ENCODE assay signal across 8 cellular contexts in the genomic region with DNA sequence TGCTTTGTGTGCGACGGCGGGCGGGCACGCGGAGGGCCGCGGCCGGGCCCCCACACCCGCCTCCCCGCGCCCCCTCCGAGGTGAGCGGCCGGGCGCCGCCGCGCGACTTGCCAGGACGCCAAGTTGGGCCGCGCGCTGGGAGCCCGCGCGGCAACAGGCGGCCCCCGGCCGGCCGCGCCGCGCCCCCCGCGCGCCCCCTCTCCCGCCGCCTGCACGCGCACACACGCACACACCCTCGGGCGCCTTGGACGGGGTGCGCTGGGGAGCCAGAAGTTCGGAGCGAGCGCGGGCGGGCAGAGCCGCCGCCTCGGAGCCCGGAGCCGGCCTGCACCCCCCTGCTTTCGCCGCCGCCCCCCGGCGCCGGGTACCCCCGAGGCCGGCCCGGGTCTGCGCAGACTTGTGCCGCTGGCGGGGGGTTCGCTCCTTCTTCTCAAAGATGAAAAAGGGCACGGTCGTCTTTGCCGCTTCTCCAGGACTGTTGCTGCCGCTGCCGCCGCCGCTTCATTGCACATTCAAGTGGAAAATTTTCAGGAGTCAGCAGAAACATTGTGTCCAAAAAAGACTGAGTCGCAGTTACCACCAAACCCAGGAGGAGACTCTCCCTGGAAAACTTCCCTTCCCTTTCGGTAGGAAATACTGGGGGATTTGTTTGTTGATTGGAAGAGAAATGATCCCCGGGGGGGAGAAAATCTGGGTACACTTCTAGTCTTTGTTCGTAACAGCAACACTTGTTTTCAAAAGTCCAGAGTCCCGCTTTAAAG. TPM values are rescaled to one million over a fixed set of nuclear protein-coding genes. Genes with fewer than 3 reads are reported as not detected.
DNase-seq lines count a peak whose midpoint lies in the region; ATAC-seq and TF ChIP-seq lines count a peak whose summit lies in the region.

No MANE protein-coding gene starts in this region.

- H4K8ac ChIP-seq in trophoblast cell (ENCODE audit: low read depth, low read length): peak overlapping the region; percentile 70

- no peaks in the 10 kb centered on the region for H3K27me3 ChIP-seq in KMS-11 (ENCODE audit: insufficient read depth, low read depth)
- H3K27me3 ChIP-seq in heart left ventricle: peaks cover 0 to 44% (median 0%) of the 10 kb centered on the region in 9 donors
- no peaks in the 10 kb centered on the region for H3K27me3 ChIP-seq in trophoblast cell (ENCODE audit: insufficient read depth, low read length)

- H3K4ac ChIP-seq in trophoblast cell (ENCODE audit: low read depth, low read length): peak overlapping the region; percentile 100

- H3K9me3 Mint-ChIP-seq in activated naive CD4-positive, alpha-beta T cell treated with anti-CD3 and anti-CD28 coated beads, Interleukin-2, amount 50 U/mL, for 24 hours: peaks cover 10% of the 10 kb centered on the region

- H3K36me3 ChIP-seq in ES-I3 (ENCODE audit: insufficient read depth, low read length): no peaks in the 10 kb centered on the region
- no peaks in the 10 kb centered on the region for H3K36me3 ChIP-seq in KMS-11 (ENCODE audit: insufficient read depth)
- no peaks in the 10 kb centered on the region for H3K36me3 ChIP-seq in heart left ventricle
- H3K36me3 ChIP-seq in trophoblast cell (ENCODE audit: control insufficient read depth in 1 of 2, insufficient read depth in 2 of 2, low read length in 2 of 2): no peaks in the 10 kb centered on the region

- peak overlapping the region; percentile 89 for H2BK120ac ChIP-seq in trophoblast cell (ENCODE audit: insufficient read depth, low read length, poor library complexity)

- H2BK5ac ChIP-seq in trophoblast cell (ENCODE audit: low read depth, low read length, poor library complexity): peak overlapping the region; percentile 100

- WGBS in heart left ventricle, 4 donors: 0 to 3% (median 2%) methylated on average over 11 to 81 of the region's 81 CpGs
- no CpG with 5 or more reads among the region's 81 CpGs for WGBS in trophoblast cell (ENCODE audit: extremely low coverage, insufficient coverage, insufficient read length)

- H3K36me3 Mint-ChIP-seq in activated naive CD4-positive, alpha-beta T cell treated with anti-CD3 and anti-CD28 coated beads, Interleukin-2, amount 50 U/mL, for 24 hours: peaks cover 6% of the 10 kb centered on the region

- peaks cover 58% of the 10 kb centered on the region for H3K27me3 Mint-ChIP-seq in activated naive CD4-positive, alpha-beta T cell treated with anti-CD3 and anti-CD28 coated beads, Interleukin-2, amount 50 U/mL, for 24 hours

- peak overlapping the region; percentile 86 for H3K14ac ChIP-seq in trophoblast cell (ENCODE audit: low read length)

- ATAC-seq in heart left ventricle (peak in 2 of 4 donors; percentile 2 to 6), GM18868 (IDR thresholded peaks at IDR 0.05; ENCODE audit: unreplicated experiment) (no peak)

- H3K9me3 ChIP-seq in ES-I3 (ENCODE audit: control insufficient read depth, insufficient read depth, low read length) (no peaks in the 10 kb centered on the region), heart left ventricle (no peaks in the 10 kb centered on the region), trophoblast cell (ENCODE audit: insufficient read depth, low read depth, low read length) (peaks cover 2% of the 10 kb centered on the region)

- peak overlapping the region; percentile 83 for H4K12ac ChIP-seq in trophoblast cell (ENCODE audit: low read depth, low read length)

- peak overlapping the region; percentile 73 for H3K27ac ChIP-seq in KMS-11
- peak overlapping the region; percentile 84 to 98 (median 96) for H3K27ac ChIP-seq in heart left ventricle
- H3K27ac ChIP-seq in trophoblast cell (ENCODE audit: low read depth, low read length): peak overlapping the region; percentile 99

- H3K9ac ChIP-seq in ES-I3 (ENCODE audit: low read depth, low read length): peak overlapping the region; percentile 82
- peak overlapping the region; percentile 94 for H3K9ac ChIP-seq in KMS-11
- peak overlapping the region; percentile 99 for H3K9ac ChIP-seq in trophoblast cell (ENCODE audit: low read length)

- H3K27ac Mint-ChIP-seq in activated naive CD4-positive, alpha-beta T cell treated with anti-CD3 and anti-CD28 coated beads, Interleukin-2, amount 50 U/mL, for 24 hours: no peak overlapping the region

- H3K18ac ChIP-seq in trophoblast cell (ENCODE audit: low read length): peak overlapping the region; percentile 86

- H3K23ac ChIP-seq in trophoblast cell (ENCODE audit: low read length): no peak overlapping the region

- intact Hi-C loops in heart left ventricle (cut with DNase I): loop anchor here (2.0 to 10.0 kb wide), 22 partner anchors 18 to 343 kb away; a partner anchor contains a TSS

- DNase-seq in heart left ventricle (peak in 4 of 5 donors; percentile 43 to 68 (median 57)), trophoblast cell (peak in 1 of 2 donors; percentile 57), KG1 (lab: John Stamatoyannopoulos, UW) (no peak)
- no peak for DNase-seq in activated CD8-positive, alpha-beta memory T cell treated with anti-CD3 and anti-CD28 coated beads, Interleukin-2, amount 50 U/mL, for 48 hours

- H3K79me1 ChIP-seq in trophoblast cell (ENCODE audit: low read length): peaks cover 26% of the 10 kb centered on the region

- H3K4me3 ChIP-seq in KMS-11 (IDR thresholded peaks at IDR 0.05; ENCODE audit: insufficient read depth, low read depth, low read length): no peak overlapping the region
- peak overlapping the region; percentile 64 to 92 (median 70) for H3K4me3 ChIP-seq in heart left ventricle
- H3K4me3 ChIP-seq in trophoblast cell (ENCODE audit: low read depth, low read length): peak overlapping the region; percentile 93

- H3K4me1 ChIP-seq in ES-I3 (ENCODE audit: insufficient read depth, low read length): peaks cover 27% of the 10 kb centered on the region
- peaks cover 40% of the 10 kb centered on the region for H3K4me1 ChIP-seq in KMS-11 (ENCODE audit: low read depth, poor library complexity, severe bottlenecking)
- peaks cover 5 to 47% (median 32%) of the 10 kb centered on the region in 12 donors for H3K4me1 ChIP-seq in heart left ventricle
- peaks cover 0 to 7% of the 10 kb centered on the region in 2 experiments for H3K4me1 ChIP-seq in trophoblast cell (ENCODE audit: control insufficient read depth in 1 of 2, insufficient read depth in 2 of 2, low read length in 2 of 2)

- no peak for TF ChIP-seq POLR2A in heart left ventricle (IDR thresholded peaks at IDR 0.05)

- H3K4me2 ChIP-seq in KMS-11: peak overlapping the region; percentile 59
- H3K4me2 ChIP-seq in trophoblast cell (ENCODE audit: low read length): peak overlapping the region; percentile 79

- H2AFZ ChIP-seq in KMS-11 (ENCODE audit: low read depth) (peak overlapping the region; percentile 62), trophoblast cell (ENCODE audit: insufficient read depth, low read length, poor library complexity) (no peak overlapping the region)

- TF ChIP-seq CTCF in KMS-11 (conservative IDR thresholded peaks at IDR 0.05; ENCODE audit: low read depth, low read length): no peak
- no peak for TF ChIP-seq CTCF in heart left ventricle (IDR thresholded peaks at IDR 0.05)

- peak overlapping the region; percentile 72 for H3K4me3 Mint-ChIP-seq in activated naive CD4-positive, alpha-beta T cell treated with anti-CD3 and anti-CD28 coated beads, Interleukin-2, amount 50 U/mL, for 24 hours

- H3K4me1 Mint-ChIP-seq in activated naive CD4-positive, alpha-beta T cell treated with anti-CD3 and anti-CD28 coated beads, Interleukin-2, amount 50 U/mL, for 24 hours: peaks cover 17% of the 10 kb centered on the region

- H3K79me2 ChIP-seq in KMS-11 (ENCODE audit: insufficient read depth, low read depth): peaks cover 51% of the 10 kb centered on the region
- H3K79me2 ChIP-seq in trophoblast cell (ENCODE audit: control insufficient read depth, insufficient read depth, low read length, poor library complexity): peaks cover 21% of the 10 kb centered on the region

- H2BK12ac ChIP-seq in trophoblast cell (ENCODE audit: low read length): peak overlapping the region; percentile 83

- no peak overlapping the region for H2AK5ac ChIP-seq in trophoblast cell (ENCODE audit: low read length)

- peaks cover 15% of the 10 kb centered on the region for H4K20me1 ChIP-seq in KMS-11 (ENCODE audit: insufficient read depth)

- peak overlapping the region; percentile 97 for H4K91ac ChIP-seq in trophoblast cell (ENCODE audit: low read depth, low read length)

RNA-seq across cellular contexts. Expression of a gene that starts 0.9 kb away (rescaled TPM):
- total RNA-seq in heart left ventricle: 100 to 1,000 TPM in 7 of 9 donors, 10 to 100 TPM in 2; 89.8 to 161 (median 116) TPM
- polyA plus RNA-seq in heart left ventricle: 10 to 100 TPM; 14.4 to 88.5 TPM
- 102 and 105 TPM in 2 replicates for polyA plus RNA-seq in trophoblast cell (2013)

Comparison
In these comparisons a context has a peak if more than half of its experiments do, and no peak if none do; other contexts are left out.
1. DNase-seq: peak in heart left ventricle (4 of 5); none in activated CD8-positive, alpha-beta memory T cell treated with anti-CD3 and anti-CD28 coated beads, Interleukin-2, amount 50 U/mL, for 48 hours (single experiment) and KG1 (single experiment).
2. Peak in every context shown above with its lines, with median percentiles within 50 percentile points of each other: H3K9ac ChIP-seq and H3K27ac ChIP-seq.